In genomic region chr11:12216100-12216499, GRCh38 we compare ENCODE assay signal across 14 cellular contexts.
DNase-seq lines count a peak whose midpoint lies in the region; ATAC-seq and TF ChIP-seq lines count a peak whose summit lies in the region.
"Had no signal": no experiment of that assay in that cellular context is flagged by ENCODE, and none has a peak within 500 bp of the region (broad histone marks: within the 10 kb centered on the region; RNA-seq: fewer than 3 reads in every experiment).

No MANE protein-coding gene starts in this region.

- peak in 1 of 3 donors; percentile 21 for TF ChIP-seq POLR2A in body of pancreas (IDR thresholded peaks at IDR 0.05)

- no peaks in the 10 kb centered on the region for H3K9me2 ChIP-seq in SK-N-SH

- TF ChIP-seq CTCF in heart right ventricle (IDR thresholded peaks at IDR 0.05) (no peak), body of pancreas (IDR thresholded peaks at IDR 0.05) (no peak), upper lobe of right lung (IDR thresholded peaks at IDR 0.05) (no peak), SK-N-SH (IDR thresholded peaks at IDR 0.05) (no peak)

- H3K36me3 ChIP-seq in heart right ventricle: peaks cover 0 to 84% (median 36%) of the 10 kb centered on the region in 9 donors
- H3K36me3 ChIP-seq in body of pancreas (replicated peaks in 1 of 2; ENCODE audit: insufficient read depth in 1 of 2, low read depth in 2 of 2): no peaks in the 10 kb centered on the region
- H3K36me3 ChIP-seq in upper lobe of right lung: peaks cover 36% of the 10 kb centered on the region
- H3K36me3 ChIP-seq in SK-N-SH (replicated peaks in 1 of 2; ENCODE audit: control insufficient read depth in 1 of 2, insufficient read depth in 2 of 2, low read length in 1 of 2): peaks cover 39 to 67% of the 10 kb centered on the region in 2 experiments
- H3K36me3 ChIP-seq: ovary had no signal

- H3K9ac ChIP-seq in SK-N-SH: no peak overlapping the region

- POLR2A ChIA-PET in SK-N-SH (lab: Yijun Ruan, JAX): no interaction called here

- peaks cover 35 to 46% of the 10 kb centered on the region in 2 donors for H3K4me1 Mint-ChIP-seq in natural killer cell treated with Interleukin-12 subunit alpha and Interleukin-12 subunit beta and Interleukin-15 and Interleukin-18, amount 100 ng/mL, for 72 hours (ENCODE audit: low read depth in 2 of 2)
- H3K4me1 Mint-ChIP-seq: activated naive CD4-positive, alpha-beta T cell treated with anti-CD3 and anti-CD28 coated beads, Interleukin-2, amount 10 ng/mL, durations not matched to agents 7 days and 5 days had no signal

- peaks cover 4 to 6% of the 10 kb centered on the region in 2 donors for H3K27me3 Mint-ChIP-seq in natural killer cell treated with Interleukin-12 subunit alpha and Interleukin-12 subunit beta and Interleukin-15 and Interleukin-18, amount 100 ng/mL, for 72 hours
- H3K27me3 Mint-ChIP-seq: activated naive CD4-positive, alpha-beta T cell treated with anti-CD3 and anti-CD28 coated beads, Interleukin-2, amount 10 ng/mL, durations not matched to agents 7 days and 5 days had no signal

- TF ChIP-seq EP300 in SK-N-SH (IDR thresholded peaks at IDR 0.05; ENCODE audit: borderline replicate concordance in 1 of 2, low read depth in 1 of 2, low read length in 1 of 2): no peak

- no peaks in the 10 kb centered on the region for H4K20me1 ChIP-seq in SK-N-SH (ENCODE audit: insufficient read depth)

- intact Hi-C loops in right cardiac atrium (cut with DNase I): no loop called here
- intact Hi-C loops in heart right ventricle (cut with DNase I): no loop called here
- intact Hi-C loops in body of pancreas (cut with DNase I): no loop called here
- intact Hi-C loops in upper lobe of right lung (cut with DNase I): no loop called here

- H3K36me3 Mint-ChIP-seq in natural killer cell treated with Interleukin-12 subunit alpha and Interleukin-12 subunit beta and Interleukin-15 and Interleukin-18, amount 100 ng/mL, for 72 hours: peaks cover 6% of the 10 kb centered on the region
- H3K36me3 Mint-ChIP-seq: mesothelial cell of epicardium had no signal

- 65% methylated on average over 11 of the region's 11 CpGs for whole genome bisulfite sequencing in right cardiac atrium
- 76 to 85% methylated on average over 11 of the region's 11 CpGs for WGBS in heart right ventricle, 2 donors
- 26 to 39% methylated on average over 11 of the region's 11 CpGs for WGBS in body of pancreas, 2 donors
- 96% methylated on average over 11 of the region's 11 CpGs for WGBS in SK-N-SH (ENCODE audit: low lambda C conversion rate)

- peaks cover 50% of the 10 kb centered on the region for H3K79me2 ChIP-seq in SK-N-SH (ENCODE audit: insufficient read depth)

- peak overlapping the region; percentile 70 for H3K4me3 Mint-ChIP-seq in natural killer cell treated with Interleukin-12 subunit alpha and Interleukin-12 subunit beta and Interleukin-15 and Interleukin-18, amount 100 ng/mL, for 72 hours
- H3K4me3 Mint-ChIP-seq: activated naive CD4-positive, alpha-beta T cell treated with anti-CD3 and anti-CD28 coated beads, Interleukin-2, amount 10 ng/mL, durations not matched to agents 7 days and 5 days; mesothelial cell of epicardium had no signal

- no peaks in the 10 kb centered on the region for H3K27me3 ChIP-seq in right cardiac atrium (ENCODE audit: control insufficient read depth, insufficient read depth)
- H3K27me3 ChIP-seq in heart right ventricle: no peaks in the 10 kb centered on the region
- H3K27me3 ChIP-seq in body of pancreas: no peaks in the 10 kb centered on the region
- no peaks in the 10 kb centered on the region for H3K27me3 ChIP-seq in upper lobe of right lung
- H3K27me3 ChIP-seq in SK-N-SH (ENCODE audit: insufficient read depth): no peaks in the 10 kb centered on the region
- H3K27me3 ChIP-seq: ovary, tibial nerve had no signal

- peaks cover 9% of the 10 kb centered on the region for H3F3A ChIP-seq in SK-N-SH (replicated peaks; ENCODE audit: insufficient read depth)

- no peak for TF ChIP-seq RAD21 in SK-N-SH (IDR thresholded peaks at IDR 0.05; ENCODE audit: low read length)

- no peaks in the 10 kb centered on the region for H3K9me3 Mint-ChIP-seq in natural killer cell treated with Interleukin-12 subunit alpha and Interleukin-12 subunit beta and Interleukin-15 and Interleukin-18, amount 100 ng/mL, for 72 hours
- H3K9me3 Mint-ChIP-seq: activated naive CD4-positive, alpha-beta T cell treated with anti-CD3 and anti-CD28 coated beads, Interleukin-2, amount 10 ng/mL, durations not matched to agents 7 days and 5 days; mesothelial cell of epicardium had no signal

- peak overlapping the region; percentile 73 to 77 for H3K27ac Mint-ChIP-seq in natural killer cell treated with Interleukin-12 subunit alpha and Interleukin-12 subunit beta and Interleukin-15 and Interleukin-18, amount 100 ng/mL, for 72 hours
- H3K27ac Mint-ChIP-seq: activated naive CD4-positive, alpha-beta T cell treated with anti-CD3 and anti-CD28 coated beads, Interleukin-2, amount 10 ng/mL, durations not matched to agents 7 days and 5 days; mesothelial cell of epicardium had no signal

- H3K4me1 ChIP-seq in right cardiac atrium (ENCODE audit: control insufficient read depth, insufficient read depth, low read length) (peaks cover 22% of the 10 kb centered on the region), heart right ventricle (peaks cover 13 to 51% (median 37%) of the 10 kb centered on the region in 9 donors), body of pancreas (peaks cover 56% of the 10 kb centered on the region), upper lobe of right lung (peaks cover 20% of the 10 kb centered on the region), SK-N-SH (ENCODE audit: control insufficient read depth in 1 of 2, insufficient read depth in 2 of 2, low read depth in 1 of 2, low read length in 1 of 2) (peaks cover 8 to 20% of the 10 kb centered on the region in 2 experiments; a peak in 3 of 4 replicates)

- no peak overlapping the region for H3K4me3 ChIP-seq in right cardiac atrium (ENCODE audit: low read length)
- no peak overlapping the region for H3K4me3 ChIP-seq in heart right ventricle
- H3K4me3 ChIP-seq in body of pancreas: no peak overlapping the region
- no peak overlapping the region for H3K4me3 ChIP-seq in upper lobe of right lung
- H3K4me3 ChIP-seq in SK-N-SH (ENCODE audit: low read depth in 2 of 2, low read length in 1 of 2): no peak overlapping the region
- H3K4me3 ChIP-seq: ovary, tibial nerve had no signal

- no peak for DNase-seq in right cardiac atrium
- DNase-seq in heart right ventricle: no peak
- DNase-seq in body of pancreas: peak; percentile 68 to 76 (median 74)
- no peak for DNase-seq in natural killer cell treated with Interleukin-12 subunit alpha and Interleukin-12 subunit beta and Interleukin-15 and Interleukin-18, amount 100 ng/mL, for 72 hours (ENCODE audit: low spot score)
- no peak for DNase-seq in upper lobe of right lung
- DNase-seq in NCI-H446 (lab: John Stamatoyannopoulos, UW): no peak
- no peak for DNase-seq in SK-N-SH
- no peak for DNase-seq in dedifferentiated amniotic fluid mesenchymal stem cell (ENCODE audit: extremely low spot score)
- DNase-seq: activated CD4-positive, CD25-positive, alpha-beta regulatory T cell; activated naive CD4-positive, alpha-beta T cell treated with anti-CD3 and anti-CD28 coated beads, Interleukin-2, amount 10 ng/mL, durations not matched to agents 7 days and 5 days; NCI-H1930; ovary had no signal

- no peak overlapping the region for H2AFZ ChIP-seq in SK-N-SH (ENCODE audit: low read depth)

- CTCF ChIA-PET in SK-N-SH (lab: Yijun Ruan, JAX): interaction anchor here (0.6 to 2.8 kb wide), 3 partner anchors 11 to 764 kb away, joined by 3 to 21 read pairs (median 5); no protein-coding TSS in a partner anchor

- H3K9me3 ChIP-seq in right cardiac atrium (ENCODE audit: control insufficient read depth, low read length) (no peaks in the 10 kb centered on the region), heart right ventricle (no peaks in the 10 kb centered on the region), body of pancreas (no peaks in the 10 kb centered on the region), upper lobe of right lung (no peaks in the 10 kb centered on the region), SK-N-SH (no peaks in the 10 kb centered on the region)
- H3K9me3 ChIP-seq: ovary, tibial nerve had no signal

- no peak for ATAC-seq in right cardiac atrium
- ATAC-seq in heart right ventricle: no peak
- peak; percentile 67 for ATAC-seq in body of pancreas
- ATAC-seq in natural killer cell treated with Interleukin-12 subunit alpha and Interleukin-12 subunit beta and Interleukin-15 and Interleukin-18, amount 100 ng/mL, for 72 hours: peak; percentile 56 to 66
- ATAC-seq in upper lobe of right lung: no peak

- H3K27ac ChIP-seq in right cardiac atrium (ENCODE audit: low read length) (peak overlapping the region; percentile 53), heart right ventricle (peak overlapping the region in 1 of 10 donors; percentile 12), body of pancreas (peak overlapping the region; percentile 73 to 78 (median 75)), upper lobe of right lung (peak overlapping the region; percentile 45), SK-N-SH (ENCODE audit: low read depth in 2 of 2, low read length in 1 of 2) (peak overlapping the region in 1 of 2 experiments; percentile 59; a peak in 2 of 4 replicates)
- H3K27ac ChIP-seq: ovary had no signal

- H3K4me2 ChIP-seq in SK-N-SH: no peak overlapping the region

TF ChIP-seq in SK-N-SH, 30 proteins besides CTCF, POLR2A, EP300 and RAD21:
- TF ChIP-seq MXI1 (IDR thresholded peaks at IDR 0.05; ENCODE audit: low read depth, low read length): no peak
- no peak for TF ChIP-seq TCF12 (IDR thresholded peaks at IDR 0.05)
- no peak for TF ChIP-seq FOXJ3 (CRISPR knock-in tag; IDR thresholded peaks at IDR 0.05)
- TF ChIP-seq RFX5 (IDR thresholded peaks at IDR 0.05; ENCODE audit: low read length): no peak
- TF ChIP-seq SIN3A (IDR thresholded peaks at IDR 0.05; ENCODE audit: borderline replicate concordance, low read depth, low read length): no peak
- TF ChIP-seq GABPA (IDR thresholded peaks at IDR 0.05; ENCODE audit: low read depth): no peak
- no peak for TF ChIP-seq GATA2 (CRISPR knock-in tag; IDR thresholded peaks at IDR 0.05)
- no peak for TF ChIP-seq NRF1 (IDR thresholded peaks at IDR 0.05; ENCODE audit: low read depth, low read length)
- no peak for TF ChIP-seq FOSL2 (IDR thresholded peaks at IDR 0.05; ENCODE audit: borderline replicate concordance, low read depth)
- no peak for TF ChIP-seq RCOR1 (IDR thresholded peaks at IDR 0.05; ENCODE audit: low read length)
- no peak for TF ChIP-seq IRF3 (IDR thresholded peaks at IDR 0.05; ENCODE audit: low read depth, low read length)
- no peak for TF ChIP-seq TEAD4 (IDR thresholded peaks at IDR 0.05; ENCODE audit: borderline replicate concordance, insufficient read depth)

Comparison
In these comparisons a context has a peak if more than half of its experiments do, and no peak if none do; other contexts are left out.
1. ATAC-seq: peak in body of pancreas (single experiment) and natural killer cell treated with Interleukin-12 subunit alpha and Interleukin-12 subunit beta and Interleukin-15 and Interleukin-18, amount 100 ng/mL, for 72 hours (2 of 2); none in right cardiac atrium (0 of 2), heart right ventricle (0 of 8) and upper lobe of right lung (single experiment).
2. DNase-seq: peak in body of pancreas (4 of 4); none in right cardiac atrium (0 of 3), heart right ventricle (0 of 2), natural killer cell treated with Interleukin-12 subunit alpha and Interleukin-12 subunit beta and Interleukin-15 and Interleukin-18, amount 100 ng/mL, for 72 hours (single experiment), upper lobe of right lung (single experiment), NCI-H446 (0 of 2), SK-N-SH (single experiment) and dedifferentiated amniotic fluid mesenchymal stem cell (single experiment).